ENCODE assay signal across 1 cellular context in the genomic region with DNA sequence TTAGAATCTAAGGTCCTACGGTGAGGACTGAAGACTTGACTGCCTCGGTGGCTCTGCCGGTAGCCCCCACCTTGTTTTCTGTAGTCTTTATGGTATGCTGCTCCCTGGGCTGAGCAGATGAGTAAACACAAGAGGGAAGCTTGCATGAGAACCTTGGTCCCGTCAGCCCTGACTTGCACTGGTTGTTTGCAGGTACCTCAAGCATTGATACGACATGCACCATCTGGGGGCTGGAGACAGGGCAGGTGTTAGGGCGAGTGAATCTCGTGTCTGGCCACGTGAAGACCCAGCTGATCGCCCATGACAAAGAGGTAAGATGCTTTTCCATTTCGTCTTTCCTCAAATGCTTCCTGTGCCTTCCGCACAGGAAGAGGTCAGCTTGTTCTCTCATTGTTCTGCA.
TF ChIP-seq lines count a peak whose summit lies in the region.

No MANE protein-coding gene starts in this region.

TF ChIP-seq in HepG2, 621 proteins besides CTCF, POLR2A, EP300 and RAD21 (continued from another document and continues in another):
- TF ChIP-seq, protein P1, sequence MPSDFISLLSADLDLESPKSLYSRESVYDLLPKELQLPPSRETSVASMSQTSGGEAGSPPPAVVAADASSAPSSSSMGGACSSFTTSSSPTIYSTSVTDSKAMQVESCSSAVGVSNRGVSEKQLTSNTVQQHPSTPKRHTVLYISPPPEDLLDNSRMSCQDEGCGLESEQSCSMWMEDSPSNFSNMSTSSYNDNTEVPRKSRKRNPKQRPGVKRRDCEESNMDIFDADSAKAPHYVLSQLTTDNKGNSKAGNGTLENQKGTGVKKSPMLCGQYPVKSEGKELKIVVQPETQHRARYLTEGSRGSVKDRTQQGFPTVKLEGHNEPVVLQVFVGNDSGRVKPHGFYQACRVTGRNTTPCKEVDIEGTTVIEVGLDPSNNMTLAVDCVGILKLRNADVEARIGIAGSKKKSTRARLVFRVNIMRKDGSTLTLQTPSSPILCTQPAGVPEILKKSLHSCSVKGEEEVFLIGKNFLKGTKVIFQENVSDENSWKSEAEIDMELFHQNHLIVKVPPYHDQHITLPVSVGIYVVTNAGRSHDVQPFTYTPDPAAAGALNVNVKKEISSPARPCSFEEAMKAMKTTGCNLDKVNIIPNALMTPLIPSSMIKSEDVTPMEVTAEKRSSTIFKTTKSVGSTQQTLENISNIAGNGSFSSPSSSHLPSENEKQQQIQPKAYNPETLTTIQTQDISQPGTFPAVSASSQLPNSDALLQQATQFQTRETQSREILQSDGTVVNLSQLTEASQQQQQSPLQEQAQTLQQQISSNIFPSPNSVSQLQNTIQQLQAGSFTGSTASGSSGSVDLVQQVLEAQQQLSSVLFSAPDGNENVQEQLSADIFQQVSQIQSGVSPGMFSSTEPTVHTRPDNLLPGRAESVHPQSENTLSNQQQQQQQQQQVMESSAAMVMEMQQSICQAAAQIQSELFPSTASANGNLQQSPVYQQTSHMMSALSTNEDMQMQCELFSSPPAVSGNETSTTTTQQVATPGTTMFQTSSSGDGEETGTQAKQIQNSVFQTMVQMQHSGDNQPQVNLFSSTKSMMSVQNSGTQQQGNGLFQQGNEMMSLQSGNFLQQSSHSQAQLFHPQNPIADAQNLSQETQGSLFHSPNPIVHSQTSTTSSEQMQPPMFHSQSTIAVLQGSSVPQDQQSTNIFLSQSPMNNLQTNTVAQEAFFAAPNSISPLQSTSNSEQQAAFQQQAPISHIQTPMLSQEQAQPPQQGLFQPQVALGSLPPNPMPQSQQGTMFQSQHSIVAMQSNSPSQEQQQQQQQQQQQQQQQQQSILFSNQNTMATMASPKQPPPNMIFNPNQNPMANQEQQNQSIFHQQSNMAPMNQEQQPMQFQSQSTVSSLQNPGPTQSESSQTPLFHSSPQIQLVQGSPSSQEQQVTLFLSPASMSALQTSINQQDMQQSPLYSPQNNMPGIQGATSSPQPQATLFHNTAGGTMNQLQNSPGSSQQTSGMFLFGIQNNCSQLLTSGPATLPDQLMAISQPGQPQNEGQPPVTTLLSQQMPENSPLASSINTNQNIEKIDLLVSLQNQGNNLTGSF (CRISPR knock-in tag; IDR thresholded peaks at IDR 0.05): no peak
- TF ChIP-seq, protein P2, sequence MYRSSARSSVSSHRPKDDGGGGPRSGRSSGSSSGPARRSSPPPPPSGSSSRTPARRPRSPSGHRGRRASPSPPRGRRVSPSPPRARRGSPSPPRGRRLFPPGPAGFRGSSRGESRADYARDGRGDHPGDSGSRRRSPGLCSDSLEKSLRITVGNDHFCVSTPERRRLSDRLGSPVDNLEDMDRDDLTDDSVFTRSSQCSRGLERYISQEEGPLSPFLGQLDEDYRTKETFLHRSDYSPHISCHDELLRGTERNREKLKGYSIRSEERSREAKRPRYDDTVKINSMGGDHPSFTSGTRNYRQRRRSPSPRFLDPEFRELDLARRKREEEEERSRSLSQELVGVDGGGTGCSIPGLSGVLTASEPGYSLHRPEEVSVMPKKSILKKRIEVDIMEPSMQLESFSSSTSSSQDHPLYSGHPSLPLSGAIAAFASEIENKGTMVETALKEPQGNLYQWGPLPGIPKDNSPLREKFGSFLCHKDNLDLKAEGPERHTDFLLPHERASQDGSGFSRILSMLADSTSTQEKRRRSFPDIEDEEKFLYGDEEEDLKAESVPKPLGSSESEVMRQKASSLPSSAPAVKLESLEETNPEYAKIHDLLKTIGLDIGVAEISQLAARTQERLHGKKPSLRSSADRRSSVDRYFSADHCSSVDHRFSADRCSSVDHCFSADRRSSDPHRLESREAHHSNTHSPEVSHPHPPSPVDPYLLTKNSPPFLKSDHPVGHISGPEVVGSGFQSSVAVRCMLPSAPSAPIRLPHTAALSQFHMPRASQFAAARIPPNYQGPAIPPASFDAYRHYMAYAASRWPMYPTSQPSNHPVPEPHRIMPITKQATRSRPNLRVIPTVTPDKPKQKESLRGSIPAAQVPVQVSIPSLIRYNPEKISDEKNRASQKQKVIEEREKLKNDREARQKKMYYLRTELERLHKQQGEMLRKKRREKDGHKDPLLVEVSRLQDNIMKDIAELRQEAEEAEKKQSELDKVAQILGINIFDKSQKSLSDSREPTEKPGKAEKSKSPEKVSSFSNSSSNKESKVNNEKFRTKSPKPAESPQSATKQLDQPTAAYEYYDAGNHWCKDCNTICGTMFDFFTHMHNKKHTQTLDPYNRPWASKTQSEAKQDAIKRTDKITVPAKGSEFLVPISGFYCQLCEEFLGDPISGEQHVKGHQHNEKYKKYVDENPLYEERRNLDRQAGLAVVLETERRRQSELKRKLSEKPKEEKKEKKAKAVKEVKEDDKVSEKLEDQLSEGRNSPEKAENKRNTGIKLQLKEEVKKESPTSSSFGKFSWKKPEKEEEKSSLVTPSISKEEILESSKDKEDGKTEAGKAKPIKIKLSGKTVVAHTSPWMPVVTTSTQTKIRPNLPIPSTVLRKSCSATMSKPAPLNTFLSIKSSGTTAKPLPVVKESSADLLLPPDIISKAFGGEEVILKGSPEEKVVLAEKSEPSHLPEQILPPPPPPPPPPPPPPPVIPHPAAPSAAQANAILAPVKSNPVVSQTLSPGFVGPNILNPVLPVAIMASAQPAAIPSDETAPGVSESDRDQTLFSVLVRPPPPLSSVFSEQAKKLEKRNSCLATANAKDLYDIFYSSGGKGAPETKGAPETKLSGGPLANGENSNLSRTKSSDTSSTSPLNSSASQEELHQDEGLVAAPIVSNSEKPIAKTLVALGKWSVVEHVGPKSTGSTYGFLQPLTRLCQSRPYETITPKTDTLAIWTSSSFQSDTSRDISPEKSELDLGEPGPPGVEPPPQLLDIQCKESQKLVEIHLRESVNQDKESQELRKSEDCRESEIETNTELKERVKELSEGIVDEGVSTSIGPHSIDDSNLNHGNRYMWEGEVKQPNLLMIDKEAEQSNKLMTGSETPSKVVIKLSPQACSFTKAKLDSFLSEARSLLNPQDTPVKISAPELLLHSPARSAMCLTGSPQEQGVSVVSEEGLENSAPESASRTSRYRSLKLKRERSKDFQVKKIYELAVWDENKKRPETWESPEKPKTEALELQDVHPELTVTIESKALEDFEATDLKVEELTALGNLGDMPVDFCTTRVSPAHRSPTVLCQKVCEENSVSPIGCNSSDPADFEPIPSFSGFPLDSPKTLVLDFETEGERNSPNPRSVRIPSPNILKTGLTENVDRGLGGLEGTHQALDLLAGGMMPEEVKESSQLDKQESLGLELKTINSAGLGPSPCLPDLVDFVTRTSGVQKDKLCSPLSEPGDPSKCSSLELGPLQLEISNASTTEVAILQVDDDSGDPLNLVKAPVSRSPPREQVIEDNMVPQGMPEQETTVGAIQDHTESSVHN (CRISPR knock-in tag; IDR thresholded peaks at IDR 0.05): no peak
- no peak; the same call in 1 of the 2 replicates for TF ChIP-seq ZNF629 (CRISPR knock-in tag; conservative IDR thresholded peaks at IDR 0.05)
- no peak for TF ChIP-seq ZNF432 (CRISPR knock-in tag; IDR thresholded peaks at IDR 0.05; ENCODE audit: borderline replicate concordance)
- no peak for TF ChIP-seq ZNF720 (CRISPR knock-in tag; IDR thresholded peaks at IDR 0.05)
- TF ChIP-seq IRX3 (CRISPR knock-in tag; IDR thresholded peaks at IDR 0.05; ENCODE audit: borderline replicate concordance, low read depth): no peak
- TF ChIP-seq ZBTB49 (CRISPR knock-in tag; IDR thresholded peaks at IDR 0.05; ENCODE audit: borderline replicate concordance): no peak
- no peak for TF ChIP-seq ZNF510 (CRISPR knock-in tag; IDR thresholded peaks at IDR 0.05; ENCODE audit: low read depth)
- TF ChIP-seq ZNF17 (CRISPR knock-in tag; IDR thresholded peaks at IDR 0.05): no peak
- TF ChIP-seq ZNF709 (CRISPR knock-in tag; IDR thresholded peaks at IDR 0.05): no peak
- TF ChIP-seq STAG1 (CRISPR knock-in tag; IDR thresholded peaks at IDR 0.05): peak; percentile 10; the same call in 1 of the 2 replicates
- no peak for TF ChIP-seq ATF7 (IDR thresholded peaks at IDR 0.05)
- TF ChIP-seq ATF7 (CRISPR knock-in tag; IDR thresholded peaks at IDR 0.05): no peak
- TF ChIP-seq ZKSCAN1 (IDR thresholded peaks at IDR 0.05; ENCODE audit: low read length): no peak
- TF ChIP-seq REPIN1 (CRISPR knock-in tag; IDR thresholded peaks at IDR 0.05; ENCODE audit: borderline replicate concordance, low read depth): no peak
- TF ChIP-seq PRDM4 (CRISPR knock-in tag; IDR thresholded peaks at IDR 0.05; ENCODE audit: borderline replicate concordance): no peak
- no peak for TF ChIP-seq DZIP1 (CRISPR knock-in tag; IDR thresholded peaks at IDR 0.05)
- TF ChIP-seq HINFP (CRISPR knock-in tag; IDR thresholded peaks at IDR 0.05; ENCODE audit: low read depth): 0 out of 2 replicates have a peak, but pooled peaks have one; percentile 45
- TF ChIP-seq KLF9 (CRISPR knock-in tag; IDR thresholded peaks at IDR 0.05; ENCODE audit: low read depth): peak; percentile 62; the same call in 1 of the 2 replicates
- TF ChIP-seq ZNF740 (CRISPR knock-in tag; IDR thresholded peaks at IDR 0.05): no peak
- no peak for TF ChIP-seq ZNF550 (CRISPR knock-in tag; IDR thresholded peaks at IDR 0.05; ENCODE audit: borderline replicate concordance)
